Comparison of ENCODE assay signal across 17 cellular contexts in the genomic region with DNA sequence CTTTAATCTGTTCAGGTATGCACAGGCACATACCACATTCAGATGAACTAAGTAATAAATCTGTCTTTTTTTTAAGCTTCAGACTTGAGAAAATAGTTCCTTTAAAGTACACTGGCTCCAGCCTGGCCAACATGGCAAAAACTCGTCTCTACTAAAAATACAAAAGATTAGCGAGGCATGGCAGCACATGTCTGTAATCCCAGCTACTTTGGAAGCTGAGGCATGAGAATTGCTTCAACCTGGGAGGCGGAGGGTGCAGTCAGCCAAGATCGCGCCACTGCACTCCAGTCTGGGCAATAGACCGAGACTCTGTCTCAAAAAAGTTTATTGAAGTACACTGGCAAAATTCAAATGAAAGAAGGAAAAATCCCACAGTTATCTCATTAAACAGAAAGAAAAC.
A peak's percentile ranks its signal among the peaks of the same experiment; 100 is the strongest.
DNase-seq lines count a peak whose midpoint lies in the region; ATAC-seq and TF ChIP-seq lines count a peak whose summit lies in the region.
"Had no signal": no experiment of that assay in that cellular context is flagged by ENCODE, and none has a peak within 500 bp of the region (broad histone marks: within the 10 kb centered on the region; RNA-seq: fewer than 3 reads in every experiment).

No MANE protein-coding gene starts in this region.

- H3K27me3 ChIP-seq in thoracic aorta (replicated peaks; ENCODE audit: insufficient read depth) = no peaks in the 10 kb centered on the region
- H3K27me3 ChIP-seq: BLaER1 treated with 17β-estradiol and CSF1 and Interleukin-3, amounts not matched to agents 10 nM and 100 nM had no signal

- TF ChIP-seq CTCF in nephron (IDR thresholded peaks at IDR 0.05; ENCODE audit: unreplicated experiment in 3 of 3) (no peak), thoracic aorta (IDR thresholded peaks at IDR 0.05) (no peak)

- peak; percentile 39 for ATAC-seq in SK-N-SH treated with all-trans-retinoic acid at 6 μM for 48 hours
- ATAC-seq in thoracic aorta (ENCODE audit: insufficient number of reproducible peaks, low FRiP score, low read depth) = no peak
- no peak for ATAC-seq in left colon
- ATAC-seq: CD8-positive, alpha-beta T cell; GM12878 had no signal

- intact Hi-C loops in left colon (cut with DNase I, micrococcal nuclease) = no loop called here

- H3K4me3 ChIP-seq in thoracic aorta = peak overlapping the region; percentile 5
- H3K4me3 ChIP-seq: BLaER1 treated with 17β-estradiol and CSF1 and Interleukin-3, amounts not matched to agents 10 nM and 100 nM; GM12878 had no signal

- H3K27ac ChIP-seq in thoracic aorta = peak overlapping the region in 1 of 2 donors; percentile 38
- H3K27ac ChIP-seq: BLaER1 treated with 17β-estradiol and CSF1 and Interleukin-3, amounts not matched to agents 10 nM and 100 nM had no signal

- no peaks in the 10 kb centered on the region for H3K9me3 ChIP-seq in thoracic aorta
- H3K9me3 ChIP-seq: BLaER1 treated with 17β-estradiol and CSF1 and Interleukin-3, amounts not matched to agents 10 nM and 100 nM had no signal

- H3K27ac Mint-ChIP-seq in nephron = peak overlapping the region; percentile 67 to 93 (median 81)
- H3K27ac Mint-ChIP-seq: B cell; CD8-positive, alpha-beta T cell; H9 had no signal

- H3K9me3 Mint-ChIP-seq in nephron = no peaks in the 10 kb centered on the region
- H3K9me3 Mint-ChIP-seq: CD8-positive, alpha-beta T cell; H9 had no signal

- H3K36me3 ChIP-seq in thoracic aorta = peaks cover 6% of the 10 kb centered on the region

- H3K4me3 Mint-ChIP-seq in nephron = no peak overlapping the region
- H3K4me3 Mint-ChIP-seq: B cell; CD8-positive, alpha-beta T cell; H9 had no signal

- DNase-seq in kidney tubule cell (ENCODE audit: low spot score) (peak; percentile 10), thoracic aorta (ENCODE audit: low spot score) (no peak), MV-4-11 (lab: John Stamatoyannopoulos, UW) (no peak), left colon (no peak), NCI-H2107 (lab: John Stamatoyannopoulos, UW) (no peak)
- DNase-seq: Calu3; CD8-positive, alpha-beta T cell; DMS53; DND-41; EL; GOT3; H9 had no signal

- H3K27me3 Mint-ChIP-seq in nephron (ENCODE audit: low read depth) = no peaks in the 10 kb centered on the region
- H3K27me3 Mint-ChIP-seq: B cell had no signal

- peaks cover 29% of the 10 kb centered on the region for H3K36me3 Mint-ChIP-seq in nephron (ENCODE audit: low read depth)

- H3K4me1 Mint-ChIP-seq in nephron = peaks cover 4% of the 10 kb centered on the region
- H3K4me1 Mint-ChIP-seq: B cell, H9 had no signal

- H3K4me1 ChIP-seq in thoracic aorta (ENCODE audit: control insufficient read depth in 1 of 2, low read depth in 2 of 2) = peaks cover 4 to 6% of the 10 kb centered on the region in 2 donors
- H3K4me1 ChIP-seq: BLaER1 treated with 17β-estradiol and CSF1 and Interleukin-3, amounts not matched to agents 10 nM and 100 nM had no signal

TF ChIP-seq in SK-N-SH treated with all-trans-retinoic acid at 6 μM for 48 hours, 23 proteins besides CTCF, POLR2A, EP300 and RAD21:
- TF ChIP-seq, protein P1, sequence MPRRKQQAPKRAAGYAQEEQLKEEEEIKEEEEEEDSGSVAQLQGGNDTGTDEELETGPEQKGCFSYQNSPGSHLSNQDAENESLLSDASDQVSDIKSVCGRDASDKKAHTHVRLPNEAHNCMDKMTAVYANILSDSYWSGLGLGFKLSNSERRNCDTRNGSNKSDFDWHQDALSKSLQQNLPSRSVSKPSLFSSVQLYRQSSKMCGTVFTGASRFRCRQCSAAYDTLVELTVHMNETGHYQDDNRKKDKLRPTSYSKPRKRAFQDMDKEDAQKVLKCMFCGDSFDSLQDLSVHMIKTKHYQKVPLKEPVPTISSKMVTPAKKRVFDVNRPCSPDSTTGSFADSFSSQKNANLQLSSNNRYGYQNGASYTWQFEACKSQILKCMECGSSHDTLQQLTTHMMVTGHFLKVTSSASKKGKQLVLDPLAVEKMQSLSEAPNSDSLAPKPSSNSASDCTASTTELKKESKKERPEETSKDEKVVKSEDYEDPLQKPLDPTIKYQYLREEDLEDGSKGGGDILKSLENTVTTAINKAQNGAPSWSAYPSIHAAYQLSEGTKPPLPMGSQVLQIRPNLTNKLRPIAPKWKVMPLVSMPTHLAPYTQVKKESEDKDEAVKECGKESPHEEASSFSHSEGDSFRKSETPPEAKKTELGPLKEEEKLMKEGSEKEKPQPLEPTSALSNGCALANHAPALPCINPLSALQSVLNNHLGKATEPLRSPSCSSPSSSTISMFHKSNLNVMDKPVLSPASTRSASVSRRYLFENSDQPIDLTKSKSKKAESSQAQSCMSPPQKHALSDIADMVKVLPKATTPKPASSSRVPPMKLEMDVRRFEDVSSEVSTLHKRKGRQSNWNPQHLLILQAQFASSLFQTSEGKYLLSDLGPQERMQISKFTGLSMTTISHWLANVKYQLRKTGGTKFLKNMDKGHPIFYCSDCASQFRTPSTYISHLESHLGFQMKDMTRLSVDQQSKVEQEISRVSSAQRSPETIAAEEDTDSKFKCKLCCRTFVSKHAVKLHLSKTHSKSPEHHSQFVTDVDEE (CRISPR knock-in tag; IDR thresholded peaks at IDR 0.05) = no peak
- TF ChIP-seq, protein P2, sequence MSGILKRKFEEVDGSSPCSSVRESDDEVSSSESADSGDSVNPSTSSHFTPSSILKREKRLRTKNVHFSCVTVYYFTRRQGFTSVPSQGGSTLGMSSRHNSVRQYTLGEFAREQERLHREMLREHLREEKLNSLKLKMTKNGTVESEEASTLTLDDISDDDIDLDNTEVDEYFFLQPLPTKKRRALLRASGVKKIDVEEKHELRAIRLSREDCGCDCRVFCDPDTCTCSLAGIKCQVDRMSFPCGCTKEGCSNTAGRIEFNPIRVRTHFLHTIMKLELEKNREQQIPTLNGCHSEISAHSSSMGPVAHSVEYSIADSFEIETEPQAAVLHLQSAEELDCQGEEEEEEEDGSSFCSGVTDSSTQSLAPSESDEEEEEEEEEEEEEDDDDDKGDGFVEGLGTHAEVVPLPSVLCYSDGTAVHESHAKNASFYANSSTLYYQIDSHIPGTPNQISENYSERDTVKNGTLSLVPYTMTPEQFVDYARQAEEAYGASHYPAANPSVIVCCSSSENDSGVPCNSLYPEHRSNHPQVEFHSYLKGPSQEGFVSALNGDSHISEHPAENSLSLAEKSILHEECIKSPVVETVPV (CRISPR knock-in tag; IDR thresholded peaks at IDR 0.05) = no peak
- TF ChIP-seq ZFP30 (CRISPR knock-in tag; IDR thresholded peaks at IDR 0.05) (no peak), SNAI2 (CRISPR knock-in tag; IDR thresholded peaks at IDR 0.05) (no peak), ESRRG (CRISPR knock-in tag; IDR thresholded peaks at IDR 0.05) (no peak), OSR1 (CRISPR knock-in tag; IDR thresholded peaks at IDR 0.05) (no peak), RARB (CRISPR knock-in tag; IDR thresholded peaks at IDR 0.05) (no peak), POU6F1 (CRISPR knock-in tag; IDR thresholded peaks at IDR 0.05; ENCODE audit: borderline replicate concordance, low read depth) (no peak), CSDC2 (CRISPR knock-in tag; IDR thresholded peaks at IDR 0.05) (no peak), TCF4 (CRISPR knock-in tag; IDR thresholded peaks at IDR 0.05; ENCODE audit: borderline replicate concordance) (no peak), PPARA (CRISPR knock-in tag; IDR thresholded peaks at IDR 0.05; ENCODE audit: borderline replicate concordance) (no peak), ZNF565 (CRISPR knock-in tag; conservative IDR thresholded peaks at IDR 0.05; ENCODE audit: low read depth) (no peak), TOX (CRISPR knock-in tag; IDR thresholded peaks at IDR 0.05; ENCODE audit: borderline replicate concordance) (no peak), CREB5 (CRISPR knock-in tag; IDR thresholded peaks at IDR 0.05; ENCODE audit: low read depth) (no peak), ZNF8 (CRISPR knock-in tag; IDR thresholded peaks at IDR 0.05) (no peak), ZC3H10 (CRISPR knock-in tag; IDR thresholded peaks at IDR 0.05) (no peak), ISL1 (CRISPR knock-in tag; IDR thresholded peaks at IDR 0.05) (no peak), ZNF70 (CRISPR knock-in tag; IDR thresholded peaks at IDR 0.05) (no peak), BACH2 (CRISPR knock-in tag; IDR thresholded peaks at IDR 0.05; ENCODE audit: borderline replicate concordance) (no peak)
